ENCODE assay signal across 1 cellular context in the genomic region with DNA sequence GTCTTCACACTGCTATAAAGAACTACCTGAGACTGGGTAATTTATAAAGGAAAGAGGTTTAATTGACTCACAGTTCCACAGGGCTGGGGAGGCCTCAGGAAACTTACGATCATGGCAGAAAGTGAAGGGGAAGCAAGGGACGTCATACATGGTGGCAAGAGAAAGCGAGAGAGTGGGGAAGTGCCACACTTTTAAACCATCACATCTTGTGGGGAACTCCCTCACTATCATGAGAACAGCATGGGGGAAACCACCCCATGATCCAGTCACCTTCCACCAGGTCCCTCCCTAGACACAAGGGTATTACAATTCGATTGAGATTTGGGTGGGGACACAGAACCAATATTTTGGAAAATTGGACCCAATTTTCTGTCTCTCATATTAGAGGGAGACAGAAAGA.
TF ChIP-seq lines count a peak whose summit lies in the region.

No MANE protein-coding gene starts in this region.

TF ChIP-seq in GM12891, 5 proteins besides CTCF, POLR2A, EP300 and RAD21:
- TF ChIP-seq SPI1 (IDR thresholded peaks at IDR 0.05; ENCODE audit: low read depth, low read length) = 0 out of 2 replicates have a peak, but pooled peaks have one; percentile 10
